Comparison of ENCODE assay signal across 1 cellular context in the genomic region with DNA sequence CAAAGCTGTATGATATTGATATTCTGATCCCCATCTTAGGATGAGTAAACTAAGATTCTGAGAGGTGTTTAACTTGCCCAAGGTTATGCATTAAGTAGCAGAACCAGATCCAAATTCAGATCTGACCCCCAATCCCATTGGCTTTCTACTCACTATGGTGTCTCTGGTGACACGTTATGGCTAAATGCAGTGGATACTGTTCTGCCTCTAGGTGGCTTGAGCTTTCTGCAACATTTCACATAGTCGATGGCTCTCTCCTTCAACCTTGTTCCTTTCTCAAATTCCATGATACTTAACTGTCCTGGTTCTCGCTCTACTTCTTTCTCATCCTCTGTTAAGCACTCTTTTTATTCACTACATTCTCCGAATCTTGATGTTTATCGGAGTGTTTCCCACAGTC.
TF ChIP-seq lines count a peak whose summit lies in the region.

No MANE protein-coding gene starts in this region.

TF ChIP-seq in GM23338, 12 proteins besides CTCF, POLR2A, EP300 and RAD21 (continued from another document):
- TF ChIP-seq, protein P1, sequence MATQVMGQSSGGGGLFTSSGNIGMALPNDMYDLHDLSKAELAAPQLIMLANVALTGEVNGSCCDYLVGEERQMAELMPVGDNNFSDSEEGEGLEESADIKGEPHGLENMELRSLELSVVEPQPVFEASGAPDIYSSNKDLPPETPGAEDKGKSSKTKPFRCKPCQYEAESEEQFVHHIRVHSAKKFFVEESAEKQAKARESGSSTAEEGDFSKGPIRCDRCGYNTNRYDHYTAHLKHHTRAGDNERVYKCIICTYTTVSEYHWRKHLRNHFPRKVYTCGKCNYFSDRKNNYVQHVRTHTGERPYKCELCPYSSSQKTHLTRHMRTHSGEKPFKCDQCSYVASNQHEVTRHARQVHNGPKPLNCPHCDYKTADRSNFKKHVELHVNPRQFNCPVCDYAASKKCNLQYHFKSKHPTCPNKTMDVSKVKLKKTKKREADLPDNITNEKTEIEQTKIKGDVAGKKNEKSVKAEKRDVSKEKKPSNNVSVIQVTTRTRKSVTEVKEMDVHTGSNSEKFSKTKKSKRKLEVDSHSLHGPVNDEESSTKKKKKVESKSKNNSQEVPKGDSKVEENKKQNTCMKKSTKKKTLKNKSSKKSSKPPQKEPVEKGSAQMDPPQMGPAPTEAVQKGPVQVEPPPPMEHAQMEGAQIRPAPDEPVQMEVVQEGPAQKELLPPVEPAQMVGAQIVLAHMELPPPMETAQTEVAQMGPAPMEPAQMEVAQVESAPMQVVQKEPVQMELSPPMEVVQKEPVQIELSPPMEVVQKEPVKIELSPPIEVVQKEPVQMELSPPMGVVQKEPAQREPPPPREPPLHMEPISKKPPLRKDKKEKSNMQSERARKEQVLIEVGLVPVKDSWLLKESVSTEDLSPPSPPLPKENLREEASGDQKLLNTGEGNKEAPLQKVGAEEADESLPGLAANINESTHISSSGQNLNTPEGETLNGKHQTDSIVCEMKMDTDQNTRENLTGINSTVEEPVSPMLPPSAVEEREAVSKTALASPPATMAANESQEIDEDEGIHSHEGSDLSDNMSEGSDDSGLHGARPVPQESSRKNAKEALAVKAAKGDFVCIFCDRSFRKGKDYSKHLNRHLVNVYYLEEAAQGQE (IDR thresholded peaks at IDR 0.05; ENCODE audit: unreplicated experiment) = no peak
- TF ChIP-seq EZH2 (IDR thresholded peaks at IDR 0.05; ENCODE audit: low read depth, unreplicated experiment) = no peak
- no peak for TF ChIP-seq ZNF114 (CRISPR knock-in tag; IDR thresholded peaks at IDR 0.05)
- TF ChIP-seq, protein P2, sequence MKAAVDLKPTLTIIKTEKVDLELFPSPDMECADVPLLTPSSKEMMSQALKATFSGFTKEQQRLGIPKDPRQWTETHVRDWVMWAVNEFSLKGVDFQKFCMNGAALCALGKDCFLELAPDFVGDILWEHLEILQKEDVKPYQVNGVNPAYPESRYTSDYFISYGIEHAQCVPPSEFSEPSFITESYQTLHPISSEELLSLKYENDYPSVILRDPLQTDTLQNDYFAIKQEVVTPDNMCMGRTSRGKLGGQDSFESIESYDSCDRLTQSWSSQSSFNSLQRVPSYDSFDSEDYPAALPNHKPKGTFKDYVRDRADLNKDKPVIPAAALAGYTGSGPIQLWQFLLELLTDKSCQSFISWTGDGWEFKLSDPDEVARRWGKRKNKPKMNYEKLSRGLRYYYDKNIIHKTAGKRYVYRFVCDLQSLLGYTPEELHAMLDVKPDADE (IDR thresholded peaks at IDR 0.05) = no peak
- no peak for TF ChIP-seq POLR2AphosphoS5 (IDR thresholded peaks at IDR 0.05; ENCODE audit: low read depth)
- TF ChIP-seq, protein P3, sequence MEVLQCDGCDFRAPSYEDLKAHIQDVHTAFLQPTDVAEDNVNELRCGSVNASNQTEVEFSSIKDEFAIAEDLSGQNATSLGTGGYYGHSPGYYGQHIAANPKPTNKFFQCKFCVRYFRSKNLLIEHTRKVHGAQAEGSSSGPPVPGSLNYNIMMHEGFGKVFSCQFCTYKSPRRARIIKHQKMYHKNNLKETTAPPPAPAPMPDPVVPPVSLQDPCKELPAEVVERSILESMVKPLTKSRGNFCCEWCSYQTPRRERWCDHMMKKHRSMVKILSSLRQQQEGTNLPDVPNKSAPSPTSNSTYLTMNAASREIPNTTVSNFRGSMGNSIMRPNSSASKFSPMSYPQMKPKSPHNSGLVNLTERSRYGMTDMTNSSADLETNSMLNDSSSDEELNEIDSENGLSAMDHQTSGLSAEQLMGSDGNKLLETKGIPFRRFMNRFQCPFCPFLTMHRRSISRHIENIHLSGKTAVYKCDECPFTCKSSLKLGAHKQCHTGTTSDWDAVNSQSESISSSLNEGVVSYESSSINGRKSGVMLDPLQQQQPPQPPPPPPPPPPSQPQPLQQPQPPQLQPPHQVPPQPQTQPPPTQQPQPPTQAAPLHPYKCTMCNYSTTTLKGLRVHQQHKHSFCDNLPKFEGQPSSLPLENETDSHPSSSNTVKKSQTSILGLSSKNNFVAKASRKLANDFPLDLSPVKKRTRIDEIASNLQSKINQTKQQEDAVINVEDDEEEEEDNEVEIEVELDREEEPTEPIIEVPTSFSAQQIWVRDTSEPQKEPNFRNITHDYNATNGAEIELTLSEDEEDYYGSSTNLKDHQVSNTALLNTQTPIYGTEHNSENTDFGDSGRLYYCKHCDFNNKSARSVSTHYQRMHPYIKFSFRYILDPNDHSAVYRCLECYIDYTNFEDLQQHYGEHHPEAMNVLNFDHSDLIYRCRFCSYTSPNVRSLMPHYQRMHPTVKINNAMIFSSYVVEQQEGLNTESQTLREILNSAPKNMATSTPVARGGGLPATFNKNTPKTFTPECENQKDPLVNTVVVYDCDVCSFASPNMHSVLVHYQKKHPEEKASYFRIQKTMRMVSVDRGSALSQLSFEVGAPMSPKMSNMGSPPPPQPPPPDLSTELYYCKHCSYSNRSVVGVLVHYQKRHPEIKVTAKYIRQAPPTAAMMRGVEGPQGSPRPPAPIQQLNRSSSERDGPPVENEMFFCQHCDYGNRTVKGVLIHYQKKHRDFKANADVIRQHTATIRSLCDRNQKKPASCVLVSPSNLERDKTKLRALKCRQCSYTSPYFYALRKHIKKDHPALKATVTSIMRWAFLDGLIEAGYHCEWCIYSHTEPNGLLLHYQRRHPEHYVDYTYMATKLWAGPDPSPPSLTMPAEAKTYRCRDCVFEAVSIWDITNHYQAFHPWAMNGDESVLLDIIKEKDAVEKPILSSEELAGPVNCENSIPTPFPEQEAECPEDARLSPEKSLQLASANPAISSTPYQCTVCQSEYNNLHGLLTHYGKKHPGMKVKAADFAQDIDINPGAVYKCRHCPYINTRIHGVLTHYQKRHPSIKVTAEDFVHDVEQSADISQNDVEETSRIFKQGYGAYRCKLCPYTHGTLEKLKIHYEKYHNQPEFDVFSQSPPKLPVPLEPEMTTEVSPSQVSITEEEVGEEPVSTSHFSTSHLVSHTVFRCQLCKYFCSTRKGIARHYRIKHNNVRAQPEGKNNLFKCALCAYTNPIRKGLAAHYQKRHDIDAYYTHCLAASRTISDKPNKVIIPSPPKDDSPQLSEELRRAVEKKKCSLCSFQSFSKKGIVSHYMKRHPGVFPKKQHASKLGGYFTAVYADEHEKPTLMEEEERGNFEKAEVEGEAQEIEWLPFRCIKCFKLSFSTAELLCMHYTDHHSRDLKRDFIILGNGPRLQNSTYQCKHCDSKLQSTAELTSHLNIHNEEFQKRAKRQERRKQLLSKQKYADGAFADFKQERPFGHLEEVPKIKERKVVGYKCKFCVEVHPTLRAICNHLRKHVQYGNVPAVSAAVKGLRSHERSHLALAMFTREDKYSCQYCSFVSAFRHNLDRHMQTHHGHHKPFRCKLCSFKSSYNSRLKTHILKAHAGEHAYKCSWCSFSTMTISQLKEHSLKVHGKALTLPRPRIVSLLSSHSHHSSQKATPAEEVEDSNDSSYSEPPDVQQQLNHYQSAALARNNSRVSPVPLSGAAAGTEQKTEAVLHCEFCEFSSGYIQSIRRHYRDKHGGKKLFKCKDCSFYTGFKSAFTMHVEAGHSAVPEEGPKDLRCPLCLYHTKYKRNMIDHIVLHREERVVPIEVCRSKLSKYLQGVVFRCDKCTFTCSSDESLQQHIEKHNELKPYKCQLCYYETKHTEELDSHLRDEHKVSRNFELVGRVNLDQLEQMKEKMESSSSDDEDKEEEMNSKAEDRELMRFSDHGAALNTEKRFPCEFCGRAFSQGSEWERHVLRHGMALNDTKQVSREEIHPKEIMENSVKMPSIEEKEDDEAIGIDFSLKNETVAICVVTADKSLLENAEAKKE (CRISPR knock-in tag; IDR thresholded peaks at IDR 0.05) = no peak
- no peak for TF ChIP-seq STAT1 (IDR thresholded peaks at IDR 0.05; ENCODE audit: unreplicated experiment)
- no peak for TF ChIP-seq CREB1 (CRISPR knock-in tag; IDR thresholded peaks at IDR 0.05; ENCODE audit: low read depth)
